Comparison of ENCODE assay signal across 13 cellular contexts in the genomic region with DNA sequence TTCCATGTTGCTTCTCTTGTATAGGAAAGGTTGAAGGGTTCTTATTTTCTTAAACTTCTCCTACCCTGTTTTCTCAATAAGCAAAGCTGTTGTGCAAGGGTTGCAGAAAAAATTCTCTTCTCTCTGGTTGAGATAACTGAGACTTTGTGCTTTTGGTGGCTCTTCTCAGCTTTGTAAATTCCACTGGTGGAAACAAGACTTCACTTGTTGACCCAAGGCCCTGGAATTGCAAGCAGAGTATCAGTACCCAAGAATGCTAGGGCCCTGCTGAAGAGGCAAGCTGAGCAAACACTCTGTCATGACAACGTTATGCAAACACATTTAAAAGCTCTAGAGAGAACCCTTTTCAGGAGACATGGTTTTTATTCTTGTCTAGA.
DNase-seq lines count a peak whose midpoint lies in the region; ATAC-seq and TF ChIP-seq lines count a peak whose summit lies in the region.
"Had no signal": no experiment of that assay in that cellular context is flagged by ENCODE, and none has a peak within 500 bp of the region (broad histone marks: within the 10 kb centered on the region; RNA-seq: fewer than 3 reads in every experiment).

No MANE protein-coding gene starts in this region.

- no peak overlapping the region for H3K9ac ChIP-seq in fibroblast of lung (ENCODE audit: insufficient read depth, low read length)
- H3K9ac ChIP-seq: BLaER1 treated with 17β-estradiol and CSF1 and Interleukin-3, amounts not matched to agents 10 nM and 100 nM had no signal

- no peaks in the 10 kb centered on the region for H3K27me3 Mint-ChIP-seq in mesothelial cell of epicardium (ENCODE audit: low read depth)

- H3K27ac Mint-ChIP-seq in mesothelial cell of epicardium: peak overlapping the region; percentile 93
- H3K27ac Mint-ChIP-seq: stimulated activated effector memory CD8-positive, alpha-beta T cell treated with anti-CD3 and anti-CD28 coated beads, Interleukin-12 subunit alpha, Interleukin-12 subunit beta, amount 100 ng/mL, for 72 hours had no signal

- CTCF ChIA-PET in AG04449 (lab: Yijun Ruan, JAX): interaction anchor here (0.8 to 6.4 kb wide), 5 partner anchors 8 to 460 kb away, joined by 4 to 53 read pairs (median 7); no protein-coding TSS in a partner anchor

- POLR2A ChIA-PET in AG04449 (lab: Yijun Ruan, JAX): interaction anchor here (0.6 to 2.0 kb wide), 3 partner anchors 10 to 295 kb away, joined by 3 to 6 read pairs (median 4); partner anchors contain the start of gene EPAS1

- no peaks in the 10 kb centered on the region for H3K27me3 ChIP-seq in fibroblast of lung (ENCODE audit: control insufficient read depth, insufficient read depth, low read length)
- H3K27me3 ChIP-seq: BLaER1 treated with 17β-estradiol and CSF1 and Interleukin-3, amounts not matched to agents 10 nM and 100 nM had no signal

- H3K36me3 Mint-ChIP-seq in mesothelial cell of epicardium: peaks cover 28% of the 10 kb centered on the region
- H3K36me3 Mint-ChIP-seq: stimulated activated effector memory CD8-positive, alpha-beta T cell treated with anti-CD3 and anti-CD28 coated beads, Interleukin-12 subunit alpha, Interleukin-12 subunit beta, amount 100 ng/mL, for 72 hours had no signal

- ATAC-seq in GM21367 (IDR thresholded peaks at IDR 0.05; ENCODE audit: unreplicated experiment) (no peak), GM18870 (IDR thresholded peaks at IDR 0.05; ENCODE audit: unreplicated experiment) (no peak)
- ATAC-seq: stimulated activated effector memory CD8-positive, alpha-beta T cell treated with anti-CD3 and anti-CD28 coated beads, Interleukin-12 subunit alpha, Interleukin-12 subunit beta, amount 100 ng/mL, for 72 hours had no signal

- peaks cover 16% of the 10 kb centered on the region for H3K4me1 ChIP-seq in fibroblast of lung (ENCODE audit: control insufficient read depth, extremely low read depth, insufficient read depth, low read length)

- H4K20me1 ChIP-seq in fibroblast of lung (ENCODE audit: control insufficient read depth, extremely low read depth, insufficient read depth, low read length): no peaks in the 10 kb centered on the region

- peaks cover 2% of the 10 kb centered on the region for H3K36me3 ChIP-seq in fibroblast of lung (ENCODE audit: control insufficient read depth, insufficient read depth, low read length)

- H3K9me3 ChIP-seq in fibroblast of lung (ENCODE audit: control insufficient read depth, insufficient read depth, low read depth, low read length): no peaks in the 10 kb centered on the region
- H3K9me3 ChIP-seq: BLaER1 treated with 17β-estradiol and CSF1 and Interleukin-3, amounts not matched to agents 10 nM and 100 nM had no signal

- TF ChIP-seq CTCF in AG04449 (IDR thresholded peaks at IDR 0.05; ENCODE audit: insufficient read depth, low read length, missing control alignments) (no peak), fibroblast of lung (conservative IDR thresholded peaks at IDR 0.05 in 1 of 2, IDR thresholded peaks at IDR 0.05 in 1 of 2; ENCODE audit: low read depth in 1 of 2, low read length in 2 of 2) (no peak), mesothelial cell of epicardium (IDR thresholded peaks at IDR 0.05; ENCODE audit: unreplicated experiment) (no peak)

- TF ChIP-seq POLR2A in erythroblast (IDR thresholded peaks at IDR 0.05; ENCODE audit: low read length): no peak

- H3K27ac ChIP-seq in fibroblast of lung (ENCODE audit: insufficient read depth, low read length): peak overlapping the region; percentile 55
- H3K27ac ChIP-seq: BLaER1 treated with 17β-estradiol and CSF1 and Interleukin-3, amounts not matched to agents 10 nM and 100 nM had no signal

- peaks cover 34% of the 10 kb centered on the region for H3K4me1 Mint-ChIP-seq in mesothelial cell of epicardium

- H3K9me3 Mint-ChIP-seq in mesothelial cell of epicardium: peaks cover 10% of the 10 kb centered on the region
- H3K9me3 Mint-ChIP-seq: stimulated activated effector memory CD8-positive, alpha-beta T cell treated with anti-CD3 and anti-CD28 coated beads, Interleukin-12 subunit alpha, Interleukin-12 subunit beta, amount 100 ng/mL, for 72 hours had no signal

- H3K4me3 Mint-ChIP-seq in mesothelial cell of epicardium: no peak overlapping the region
- H3K4me3 Mint-ChIP-seq: stimulated activated effector memory CD8-positive, alpha-beta T cell treated with anti-CD3 and anti-CD28 coated beads, Interleukin-12 subunit alpha, Interleukin-12 subunit beta, amount 100 ng/mL, for 72 hours had no signal

- H3K79me2 ChIP-seq in fibroblast of lung (ENCODE audit: control insufficient read depth, insufficient read depth, low read length): no peaks in the 10 kb centered on the region

- H3K4me2 ChIP-seq in fibroblast of lung (ENCODE audit: extremely low read depth, insufficient read depth, low read length): peak overlapping the region; percentile 32
- H3K4me2 ChIP-seq: BLaER1 treated with 17β-estradiol and CSF1 and Interleukin-3, amounts not matched to agents 10 nM and 100 nM had no signal

- H2AFZ ChIP-seq in fibroblast of lung (ENCODE audit: low read length): no peak overlapping the region

- H3K4me3 ChIP-seq in AG04449 (ENCODE audit: low read depth, low read length) (no peak overlapping the region), fibroblast of lung (replicated peaks in 1 of 4; ENCODE audit: control extremely low read depth in 1 of 4, insufficient read depth in 1 of 4, low read depth in 3 of 4, low read length in 4 of 4) (no peak overlapping the region)
- H3K4me3 ChIP-seq: BLaER1 treated with 17β-estradiol and CSF1 and Interleukin-3, amounts not matched to agents 10 nM and 100 nM had no signal

- DNase-seq in AG04449 (ENCODE audit: low read depth, low spot score) (peak; percentile 70), NCI-H2029 treated with DMSO at 0.1 percent for 48 hours (lab: John Stamatoyannopoulos, UW) (peak; percentile 41), fibroblast of lung (ENCODE audit: low read depth in 2 of 2) (peak; percentile 41 to 68), mesothelial cell of epicardium (ENCODE audit: low spot score in 2 of 2, unreplicated experiment in 2 of 2) (no peak), Kasumi-1 (lab: John Stamatoyannopoulos, UW) (no peak), erythroblast (lab: John Stamatoyannopoulos, UW) (no peak)
- DNase-seq: activated CD4-positive, alpha-beta T cell treated with anti-CD3 and anti-CD28 coated beads for 1 hour; cortex of kidney; KG1 had no signal

Comparison
In these comparisons a context has a peak if more than half of its experiments do, and no peak if none do; other contexts are left out.
1. DNase-seq: peak in AG04449 (single experiment), NCI-H2029 treated with DMSO at 0.1 percent for 48 hours (single experiment) and fibroblast of lung (2 of 2); none in mesothelial cell of epicardium (0 of 2), Kasumi-1 (0 of 2) and erythroblast (0 of 2).